In genomic region chr1:74468982-74469603, GRCh38 we compare ENCODE assay signal across 8 cellular contexts. TPM values are rescaled to one million over a fixed set of nuclear protein-coding genes. Genes with fewer than 3 reads are reported as not detected.
DNase-seq lines count a peak whose midpoint lies in the region; ATAC-seq, FAIRE-seq and TF ChIP-seq lines count a peak whose summit lies in the region.

No MANE protein-coding gene starts in this region.

- no peak overlapping the region for H3K27ac ChIP-seq in aorta (ENCODE audit: low read depth in 1 of 2, low read length in 2 of 2)

- TF ChIP-seq CTCF in mesothelial cell of epicardium (IDR thresholded peaks at IDR 0.05; ENCODE audit: unreplicated experiment) = peak; percentile 88

- H3K4me1 Mint-ChIP-seq in mesothelial cell of epicardium = peaks cover 2% of the 10 kb centered on the region

- H3K27ac Mint-ChIP-seq in mesothelial cell of epicardium = no peak overlapping the region

- H3K27me3 ChIP-seq in aorta (ENCODE audit: control insufficient read depth in 1 of 2, insufficient read depth in 2 of 2, low read length in 1 of 2) = no peaks in the 10 kb centered on the region

- TF ChIP-seq POLR2A in GM12891 (IDR thresholded peaks at IDR 0.05; ENCODE audit: low read depth, low read length) = no peak

- H3K9me3 Mint-ChIP-seq in mesothelial cell of epicardium = no peaks in the 10 kb centered on the region

- DNase-seq in DMS79 (lab: John Stamatoyannopoulos, UW) (peak; percentile 1), NCI-H82 (lab: John Stamatoyannopoulos, UW) (peak; percentile 82), dedifferentiated amniotic fluid mesenchymal stem cell (ENCODE audit: extremely low spot score) (peak; percentile 73), mesothelial cell of epicardium (ENCODE audit: low spot score in 2 of 2, unreplicated experiment in 2 of 2) (no peak), GM12891 (ENCODE audit: insufficient read length, low spot score) (no peak), aorta (no peak)

- H3K36me3 Mint-ChIP-seq in mesothelial cell of epicardium = no peaks in the 10 kb centered on the region

- no peaks in the 10 kb centered on the region for H3K9me3 ChIP-seq in aorta (ENCODE audit: control insufficient read depth, low read length)

- ATAC-seq in HG03175 (IDR thresholded peaks at IDR 0.05; ENCODE audit: unreplicated experiment) (peak; percentile 60), aorta (ENCODE audit: low FRiP score) (no peak), HG02973 (IDR thresholded peaks at IDR 0.05; ENCODE audit: unreplicated experiment) (no peak)

- 15 to 23% methylated on average over 2 of the region's 2 CpGs for WGBS in aorta, 2 donors

- FAIRE-seq in GM12891 (lab: Jason Lieb, UNC) = no peak

- H3K4me3 ChIP-seq in aorta (ENCODE audit: low read length in 2 of 2) = no peak overlapping the region

- intact Hi-C loops in aorta (cut with DNase I) = loop anchor here in 1 of 2 donors (5.0 kb wide), 1 partner anchor 272 kb away; the partner anchor contains the start of genes FPGT and LRRIQ3

- H3K27me3 Mint-ChIP-seq in mesothelial cell of epicardium (ENCODE audit: low read depth) = peaks cover 35% of the 10 kb centered on the region

- peaks cover 0 to 2% of the 10 kb centered on the region in 2 donors for H3K4me1 ChIP-seq in aorta (ENCODE audit: control insufficient read depth in 1 of 2, insufficient read depth in 2 of 2, low read length in 2 of 2)

- H3K36me3 ChIP-seq in aorta (ENCODE audit: control insufficient read depth in 1 of 2, insufficient read depth in 2 of 2, low read length in 1 of 2) = no peaks in the 10 kb centered on the region

- H3K4me3 Mint-ChIP-seq in mesothelial cell of epicardium = no peak overlapping the region

TF ChIP-seq in GM12891, 5 proteins besides CTCF, POLR2A, EP300 and RAD21:
- no peak for TF ChIP-seq POLR2AphosphoS5 (IDR thresholded peaks at IDR 0.05; ENCODE audit: low read depth, low read length)
- no peak for TF ChIP-seq POU2F2 (IDR thresholded peaks at IDR 0.05; ENCODE audit: low read depth, low read length)
- no peak for TF ChIP-seq PAX5 (IDR thresholded peaks at IDR 0.05; ENCODE audit: insufficient read depth, low read length, severe bottlenecking)
- no peak for TF ChIP-seq TAF1 (IDR thresholded peaks at IDR 0.05; ENCODE audit: low read depth, low read length)
- no peak for TF ChIP-seq SPI1 (IDR thresholded peaks at IDR 0.05; ENCODE audit: low read depth, low read length)

RNA-seq across cellular contexts. Expression of gene LRRC53, which starts 43.3 kb away (rescaled TPM):
- total RNA-seq in mesothelial cell of epicardium (not detected in 3 replicates), aorta (not detected)
- polyA plus RNA-seq in GM12891 (2012; ENCODE audit: low read depth, missing spikeins) = not detected
- polyA plus RNA-seq in aorta = not detected

Comparison
In these comparisons a context has a peak if more than half of its experiments do, and no peak if none do; other contexts are left out.
1. DNase-seq: peak in DMS79 (single experiment), NCI-H82 (single experiment) and dedifferentiated amniotic fluid mesenchymal stem cell (single experiment); none in mesothelial cell of epicardium (0 of 2), GM12891 (single experiment) and aorta (0 of 2).